In the genomic region with DNA sequence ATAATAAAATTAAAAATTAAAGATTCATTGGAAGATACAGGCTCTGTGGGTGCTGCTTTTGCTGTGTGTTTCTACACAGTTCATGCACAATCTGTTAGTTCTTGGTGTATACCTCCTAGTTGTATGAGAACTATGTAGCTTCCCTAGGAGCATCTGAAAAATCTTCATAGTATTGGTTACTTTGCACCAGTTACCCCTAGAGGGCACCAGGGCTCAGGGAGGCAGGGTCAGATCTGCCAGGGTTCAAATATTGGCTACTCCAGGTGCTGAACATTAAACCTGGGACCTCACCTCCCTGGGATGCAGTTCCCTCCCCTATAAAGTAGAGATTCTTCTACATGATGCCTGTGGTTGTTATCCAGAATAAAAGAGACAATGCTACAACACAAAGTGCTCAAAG, we compare ENCODE assay signal across 2 cellular contexts.
TF ChIP-seq lines count a peak whose summit lies in the region.

No MANE protein-coding gene starts in this region.

TF ChIP-seq in GM12878, 131 proteins besides CTCF, POLR2A, EP300 and RAD21 (continued from another document):
- TF ChIP-seq, protein P1, sequence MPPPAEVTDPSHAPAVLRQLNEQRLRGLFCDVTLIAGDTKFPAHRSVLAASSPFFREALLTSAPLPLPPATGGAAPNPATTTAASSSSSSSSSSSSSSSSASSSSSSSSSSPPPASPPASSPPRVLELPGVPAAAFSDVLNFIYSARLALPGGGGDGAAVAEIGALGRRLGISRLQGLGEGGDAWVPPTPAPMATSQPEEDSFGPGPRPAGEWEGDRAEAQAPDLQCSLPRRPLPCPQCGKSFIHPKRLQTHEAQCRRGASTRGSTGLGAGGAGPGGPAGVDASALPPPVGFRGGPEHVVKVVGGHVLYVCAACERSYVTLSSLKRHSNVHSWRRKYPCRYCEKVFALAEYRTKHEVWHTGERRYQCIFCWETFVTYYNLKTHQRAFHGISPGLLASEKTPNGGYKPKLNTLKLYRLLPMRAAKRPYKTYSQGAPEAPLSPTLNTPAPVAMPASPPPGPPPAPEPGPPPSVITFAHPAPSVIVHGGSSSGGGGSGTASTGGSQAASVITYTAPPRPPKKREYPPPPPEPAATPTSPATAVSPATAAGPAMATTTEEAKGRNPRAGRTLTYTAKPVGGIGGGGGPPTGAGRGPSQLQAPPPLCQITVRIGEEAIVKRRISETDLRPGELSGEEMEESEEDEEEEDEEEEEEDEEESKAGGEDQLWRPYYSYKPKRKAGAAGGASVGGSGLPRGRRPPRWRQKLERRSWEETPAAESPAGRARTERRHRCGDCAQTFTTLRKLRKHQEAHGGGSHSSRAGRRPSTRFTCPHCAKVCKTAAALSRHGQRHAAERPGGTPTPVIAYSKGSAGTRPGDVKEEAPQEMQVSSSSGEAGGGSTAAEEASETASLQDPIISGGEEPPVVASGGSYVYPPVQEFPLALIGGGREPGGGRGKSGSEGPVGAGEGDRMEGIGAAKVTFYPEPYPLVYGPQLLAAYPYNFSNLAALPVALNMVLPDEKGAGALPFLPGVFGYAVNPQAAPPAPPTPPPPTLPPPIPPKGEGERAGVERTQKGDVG (CRISPR knock-in tag; IDR thresholded peaks at IDR 0.05) = no peak
- TF ChIP-seq, protein P2, sequence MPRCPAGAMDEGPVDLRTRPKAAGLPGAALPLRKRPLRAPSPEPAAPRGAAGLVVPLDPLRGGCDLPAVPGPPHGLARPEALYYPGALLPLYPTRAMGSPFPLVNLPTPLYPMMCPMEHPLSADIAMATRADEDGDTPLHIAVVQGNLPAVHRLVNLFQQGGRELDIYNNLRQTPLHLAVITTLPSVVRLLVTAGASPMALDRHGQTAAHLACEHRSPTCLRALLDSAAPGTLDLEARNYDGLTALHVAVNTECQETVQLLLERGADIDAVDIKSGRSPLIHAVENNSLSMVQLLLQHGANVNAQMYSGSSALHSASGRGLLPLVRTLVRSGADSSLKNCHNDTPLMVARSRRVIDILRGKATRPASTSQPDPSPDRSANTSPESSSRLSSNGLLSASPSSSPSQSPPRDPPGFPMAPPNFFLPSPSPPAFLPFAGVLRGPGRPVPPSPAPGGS (IDR thresholded peaks at IDR 0.05; ENCODE audit: borderline replicate concordance, insufficient read depth, low read depth, low read length, poor library complexity, severe bottlenecking) = no peak
- TF ChIP-seq CHD1 (IDR thresholded peaks at IDR 0.05; ENCODE audit: low read depth, low read length) = no peak
- TF ChIP-seq FOXK2 (IDR thresholded peaks at IDR 0.05) = no peak
- no peak for TF ChIP-seq SP1 (IDR thresholded peaks at IDR 0.05; ENCODE audit: low read depth, low read length)
- no peak for TF ChIP-seq SREBF2 (IDR thresholded peaks at IDR 0.05; ENCODE audit: low read length)
TF ChIP-seq in GM12878: peak in this region for 0.

TF ChIP-seq in liver, 16 proteins besides CTCF, POLR2A, EP300 and RAD21 (continued from another document):
- TF ChIP-seq TAF1 (conservative IDR thresholded peaks at IDR 0.05) (no peak), FOXA2 (IDR thresholded peaks at IDR 0.05) (no peak), GABPA (IDR thresholded peaks at IDR 0.05 in 1 of 2, conservative IDR thresholded peaks at IDR 0.05 in 1 of 2) (no peak), NR2F2 (IDR thresholded peaks at IDR 0.05) (no peak), SP1 (IDR thresholded peaks at IDR 0.05) (no peak), JUND (IDR thresholded peaks at IDR 0.05) (no peak), HNF4G (IDR thresholded peaks at IDR 0.05) (no peak), YY1 (IDR thresholded peaks at IDR 0.05) (no peak), HNF4A (conservative IDR thresholded peaks at IDR 0.05) (no peak)
- TF ChIP-seq, protein P3, sequence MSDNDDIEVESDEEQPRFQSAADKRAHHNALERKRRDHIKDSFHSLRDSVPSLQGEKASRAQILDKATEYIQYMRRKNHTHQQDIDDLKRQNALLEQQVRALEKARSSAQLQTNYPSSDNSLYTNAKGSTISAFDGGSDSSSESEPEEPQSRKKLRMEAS (IDR thresholded peaks at IDR 0.05) = no peak
